ENCODE assay signal across 20 cellular contexts in the genomic region with DNA sequence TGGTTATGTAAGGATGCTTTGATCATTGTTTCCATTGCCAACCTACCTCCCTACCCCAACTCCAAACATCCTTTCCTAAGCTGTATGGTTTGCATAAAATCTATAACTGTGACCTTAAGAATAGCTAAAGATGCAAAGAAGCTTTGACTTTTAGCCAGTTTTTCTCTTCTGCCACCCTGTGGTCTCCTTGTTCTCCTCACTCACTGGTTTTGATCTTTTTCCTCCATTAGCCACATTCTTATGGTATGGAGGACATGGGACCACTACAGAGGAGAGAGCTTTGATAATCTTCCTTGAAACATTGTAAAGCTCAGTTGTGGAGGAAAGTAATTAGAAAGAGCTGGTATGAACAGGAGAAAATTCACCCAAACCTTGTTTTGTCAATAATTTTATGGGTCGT.
DNase-seq lines count a peak whose midpoint lies in the region; ATAC-seq and TF ChIP-seq lines count a peak whose summit lies in the region.
"Had no signal": no experiment of that assay in that cellular context is flagged by ENCODE, and none has a peak within 500 bp of the region (broad histone marks: within the 10 kb centered on the region; RNA-seq: fewer than 3 reads in every experiment).

No MANE protein-coding gene starts in this region.

- H3K27me3 Mint-ChIP-seq in H9 (ENCODE audit: low read depth) = no peaks in the 10 kb centered on the region
- H3K27me3 Mint-ChIP-seq: stimulated activated memory B cell treated with anti-CD40 and anti-IgM and Interleukin-4, amounts not matched to agents 10 μg/mL and 1 μg/mL and 100 μg/mL, for 72 hours had no signal

- no peak overlapping the region for H2BK15ac ChIP-seq in H9 (ENCODE audit: low read depth, low read length)

- no CpG with 5 or more reads among the region's 1 CpG for WGBS in H9 (ENCODE audit: extremely low coverage, insufficient read length, low lambda C conversion rate)

- no peak overlapping the region for H2BK120ac ChIP-seq in H9 (ENCODE audit: low read depth, low read length, poor library complexity, severe bottlenecking)

- H2AFZ ChIP-seq in MM.1S (ENCODE audit: low read length) (no peak overlapping the region), osteoblast (ENCODE audit: low read length) (no peak overlapping the region), H9 (ENCODE audit: low read length) (no peak overlapping the region)

- H3K4me3 ChIP-seq in MM.1S (ENCODE audit: low read length) (no peak overlapping the region), choroid plexus epithelial cell (ENCODE audit: low read depth, low read length) (no peak overlapping the region), osteoblast (ENCODE audit: insufficient read depth, low read length) (no peak overlapping the region), gastrocnemius medialis (no peak overlapping the region)
- H3K4me3 ChIP-seq: esophagus muscularis mucosa, lower lobe of right lung had no signal

- TF ChIP-seq CTCF in MM.1S (IDR thresholded peaks at IDR 0.05; ENCODE audit: low read length) (peak; percentile 17), choroid plexus epithelial cell (conservative IDR thresholded peaks at IDR 0.05; ENCODE audit: low read depth, low read length) (peak; percentile 43), osteoblast (IDR thresholded peaks at IDR 0.05; ENCODE audit: extremely low read depth, low read depth, low read length) (peak; percentile 25), H9 (conservative IDR thresholded peaks at IDR 0.05) (no peak; the same call in 2 of the 3 replicates), gastrocnemius medialis (IDR thresholded peaks at IDR 0.05 in 4 of 5, conservative IDR thresholded peaks at IDR 0.05 in 1 of 5) (no peak)

- in situ Hi-C loops in gastrocnemius medialis (cut with MboI; ENCODE audit: low sequenced_read_pairs in 4 of 4) = no loop called here

- no peak overlapping the region for H3K56ac ChIP-seq in H9 (ENCODE audit: insufficient read length, low read depth, low read length)

- no peaks in the 10 kb centered on the region; a peak in 1 of 7 replicates for H3K36me3 Mint-ChIP-seq in H9 (ENCODE audit: insufficient read depth in 1 of 3, low read depth in 3 of 3)

- H3K18ac ChIP-seq in H9 (ENCODE audit: insufficient read length, low read depth, low read length) = no peak overlapping the region

- no peaks in the 10 kb centered on the region; a peak in 1 of 4 replicates for H3K4me1 Mint-ChIP-seq in H9
- H3K4me1 Mint-ChIP-seq: stimulated activated memory B cell treated with anti-CD40 and anti-IgM and Interleukin-4, amounts not matched to agents 10 μg/mL and 1 μg/mL and 100 μg/mL, for 72 hours had no signal

- no peak overlapping the region for H4K91ac ChIP-seq in H9 (ENCODE audit: insufficient read length, low read depth, low read length)

- H3K14ac ChIP-seq in H9 (ENCODE audit: insufficient read depth, low read length) = no peak overlapping the region

- H3K27ac Mint-ChIP-seq in H9 = no peak overlapping the region
- H3K27ac Mint-ChIP-seq: activated T-helper 1 cell treated with anti-CD3 and anti-CD28 coated beads, Interleukin-12 subunit alpha, Interleukin-12 subunit beta, Interleukin-2, Interleukin-4 antibody, amounts not matched to agents 30 ng/mL and 10 ng/mL and 1 ng/mL, durations not matched to agents 14 hours and 24 hours and 36 hours; stimulated activated memory B cell treated with anti-CD40 and anti-IgM and Interleukin-4, amounts not matched to agents 10 μg/mL and 1 μg/mL and 100 μg/mL, for 72 hours had no signal

- no peaks in the 10 kb centered on the region for H3K79me2 ChIP-seq in MM.1S (ENCODE audit: low read length)
- no peaks in the 10 kb centered on the region for H3K79me2 ChIP-seq in osteoblast (ENCODE audit: insufficient read depth, low read length)
- no peaks in the 10 kb centered on the region for H3K79me2 ChIP-seq in H9 (ENCODE audit: insufficient read depth, low read length)

- no peak overlapping the region for H2BK5ac ChIP-seq in H9 (ENCODE audit: insufficient read length, low read length)

- ATAC-seq in GM18502 (IDR thresholded peaks at IDR 0.05; ENCODE audit: poor library complexity, unreplicated experiment) (no peak), gastrocnemius medialis (no peak)
- ATAC-seq: lower lobe of right lung; sciatic nerve; stimulated activated memory B cell treated with anti-CD40 and anti-IgM and Interleukin-4, amounts not matched to agents 10 μg/mL and 1 μg/mL and 100 μg/mL, for 72 hours had no signal

- no peak overlapping the region for H3K4ac ChIP-seq in H9 (ENCODE audit: low read depth, low read length)

- TF ChIP-seq POLR2A in gastrocnemius medialis (IDR thresholded peaks at IDR 0.05) = no peak

- H3K9me3 Mint-ChIP-seq in H9 = no peaks in the 10 kb centered on the region; a peak in 2 of 5 replicates

- no peak overlapping the region for H3K23ac ChIP-seq in H9 (ENCODE audit: insufficient read length, low read depth, low read length)

- no peak overlapping the region for H2BK20ac ChIP-seq in H9 (ENCODE audit: low read depth, low read length, poor library complexity, severe bottlenecking)

- no peak overlapping the region for H3T11ph ChIP-seq in H9 (ENCODE audit: low read length)

- H3K4me1 ChIP-seq in MM.1S (ENCODE audit: low read length) = no peaks in the 10 kb centered on the region
- H3K4me1 ChIP-seq in osteoblast (ENCODE audit: insufficient read depth, low read length) = no peaks in the 10 kb centered on the region
- H3K4me1 ChIP-seq in H9 (ENCODE audit: insufficient read depth, low read length) = no peaks in the 10 kb centered on the region
- H3K4me1 ChIP-seq in gastrocnemius medialis = no peaks in the 10 kb centered on the region
- H3K4me1 ChIP-seq: Caco-2, esophagus muscularis mucosa, lower lobe of right lung had no signal

- no peaks in the 10 kb centered on the region for H3K9me3 ChIP-seq in MM.1S (replicated peaks; ENCODE audit: insufficient read depth, low read length)
- H3K9me3 ChIP-seq in osteoblast (ENCODE audit: low read depth, low read length) = no peaks in the 10 kb centered on the region
- H3K9me3 ChIP-seq in H9 (ENCODE audit: control insufficient read depth, low read depth, low read length) = no peaks in the 10 kb centered on the region
- H3K9me3 ChIP-seq in gastrocnemius medialis = no peaks in the 10 kb centered on the region
- H3K9me3 ChIP-seq: Caco-2, esophagus muscularis mucosa had no signal

- no peaks in the 10 kb centered on the region for H3K9me2 ChIP-seq in MM.1S (replicated peaks; ENCODE audit: insufficient read depth, low read length)

- H4K5ac ChIP-seq in H9 (ENCODE audit: insufficient read length, low read depth, low read length) = no peak overlapping the region

- intact Hi-C loops in gastrocnemius medialis (cut with DNase I; ENCODE audit: low total_unique reads) = no loop called here

- no peaks in the 10 kb centered on the region for H3K27me3 ChIP-seq in MM.1S (replicated peaks; ENCODE audit: insufficient read depth, low read length)
- H3K27me3 ChIP-seq in osteoblast (ENCODE audit: insufficient read depth, low read length) = no peaks in the 10 kb centered on the region
- no peaks in the 10 kb centered on the region for H3K27me3 ChIP-seq in H9 (ENCODE audit: insufficient read depth, low read length)
- no peaks in the 10 kb centered on the region for H3K27me3 ChIP-seq in gastrocnemius medialis
- H3K27me3 ChIP-seq: esophagus muscularis mucosa had no signal

- no peak overlapping the region for H2BK12ac ChIP-seq in H9 (ENCODE audit: insufficient read length, low read depth, low read length)

- no peak overlapping the region for H3K9ac ChIP-seq in MM.1S (ENCODE audit: low read length)
- no peak overlapping the region for H3K9ac ChIP-seq in H9 (ENCODE audit: extremely low read depth, insufficient read length, low read length)

- H3K23me2 ChIP-seq in H9 (ENCODE audit: insufficient read length, low read depth, low read length, poor library complexity, severe bottlenecking) = no peaks in the 10 kb centered on the region

- no peaks in the 10 kb centered on the region for H3K36me3 ChIP-seq in MM.1S (replicated peaks; ENCODE audit: insufficient read depth, low read length)
- H3K36me3 ChIP-seq in osteoblast (ENCODE audit: insufficient read depth, low read length) = no peaks in the 10 kb centered on the region
- no peaks in the 10 kb centered on the region for H3K36me3 ChIP-seq in gastrocnemius medialis
- H3K36me3 ChIP-seq: lower lobe of right lung had no signal

- H3K4me2 ChIP-seq in MM.1S (ENCODE audit: low read depth, low read length) (no peak overlapping the region), osteoblast (ENCODE audit: insufficient read depth, low read length) (no peak overlapping the region), H9 (ENCODE audit: insufficient read depth, insufficient read length, low read length) (no peak overlapping the region)

- H2AK5ac ChIP-seq in H9 (ENCODE audit: insufficient read length, low read length) = no peak overlapping the region

- no peaks in the 10 kb centered on the region for H4K20me1 ChIP-seq in MM.1S (ENCODE audit: insufficient read depth, low read length)
- no peaks in the 10 kb centered on the region for H4K20me1 ChIP-seq in osteoblast (ENCODE audit: insufficient read depth, low read length)
- H4K20me1 ChIP-seq in H9 (ENCODE audit: control insufficient read depth, insufficient read depth, insufficient read length) = no peaks in the 10 kb centered on the region

- no peak overlapping the region for H3K4me3 Mint-ChIP-seq in H9
- H3K4me3 Mint-ChIP-seq: activated T-helper 1 cell treated with anti-CD3 and anti-CD28 coated beads, Interleukin-12 subunit alpha, Interleukin-12 subunit beta, Interleukin-2, Interleukin-4 antibody, amounts not matched to agents 30 ng/mL and 10 ng/mL and 1 ng/mL, durations not matched to agents 14 hours and 24 hours and 36 hours; stimulated activated memory B cell treated with anti-CD40 and anti-IgM and Interleukin-4, amounts not matched to agents 10 μg/mL and 1 μg/mL and 100 μg/mL, for 72 hours had no signal

- no peak overlapping the region for H3K27ac ChIP-seq in MM.1S (ENCODE audit: low read length)
- no peak overlapping the region for H3K27ac ChIP-seq in osteoblast (ENCODE audit: low read depth, low read length)
- no peak overlapping the region for H3K27ac ChIP-seq in H9 (ENCODE audit: insufficient read length, low read depth, low read length)
- no peak overlapping the region for H3K27ac ChIP-seq in gastrocnemius medialis
- H3K27ac ChIP-seq: esophagus muscularis mucosa, lower lobe of right lung had no signal

- DNase-seq in NCI-H1417 (lab: John Stamatoyannopoulos, UW) = peak in 2 of 3 experiments; percentile 39 to 68
- no peak for DNase-seq in NCI-H1417 treated with DMSO at 0.1 percent for 48 hours (lab: John Stamatoyannopoulos, UW)
- DNase-seq in MM.1S = no peak
- DNase-seq in choroid plexus epithelial cell (ENCODE audit: low read depth) = peak; percentile 38
- DNase-seq in osteoblast (ENCODE audit: insufficient read length, low spot score, missing footprints) = peak; percentile 9
- no peak for DNase-seq in H9
- no peak for DNase-seq in gastrocnemius medialis
- DNase-seq: activated CD4-positive, alpha-beta T cell treated with anti-CD3 and anti-CD28 coated beads, Interleukin-2, amount 50 U/mL, for 48 hours; amniotic stem cell; Caco-2; dermis blood vessel endothelial cell; H7; lower lobe of right lung; NCI-H1694; SHP77 had no signal

- no peaks in the 10 kb centered on the region for H3F3A ChIP-seq in MM.1S (ENCODE audit: insufficient read depth, low read length)

- no peaks in the 10 kb centered on the region for H3K79me1 ChIP-seq in H9 (ENCODE audit: insufficient read depth, low read depth, low read length, poor library complexity, severe bottlenecking)

- H4K8ac ChIP-seq in H9 (replicated peaks; ENCODE audit: insufficient read length, low read depth, low read length) = no peak overlapping the region

Comparison
In these comparisons a context has a peak if more than half of its experiments do, and no peak if none do; other contexts are left out.
1. DNase-seq: peak in NCI-H1417 (2 of 3), choroid plexus epithelial cell (single experiment) and osteoblast (single experiment); none in NCI-H1417 treated with DMSO at 0.1 percent for 48 hours (single experiment), MM.1S (single experiment), H9 (single experiment) and gastrocnemius medialis (0 of 2).
2. CTCF ChIP-seq: peak in MM.1S (single experiment), choroid plexus epithelial cell (single experiment) and osteoblast (single experiment); none in H9 (single experiment) and gastrocnemius medialis (0 of 5).